In genomic region chr15:43268111-43269105, GRCh38 we compare ENCODE assay signal across 9 cellular contexts. TPM values are rescaled to one million over a fixed set of nuclear protein-coding genes. Genes with fewer than 3 reads are reported as not detected.
DNase-seq lines count a peak whose midpoint lies in the region; ATAC-seq and TF ChIP-seq lines count a peak whose summit lies in the region.
"Had no signal": no experiment of that assay in that cellular context is flagged by ENCODE, and none has a peak within 500 bp of the region (broad histone marks: within the 10 kb centered on the region; RNA-seq: fewer than 3 reads in every experiment).

No MANE protein-coding gene starts in this region.

- POLR2A ChIA-PET in A673 (lab: Charles Lee; ENCODE audit: low non-redundant PET) (no interaction called here), PC-3 (lab: Charles Lee; ENCODE audit: unreplicated experiment) (no interaction called here)

- H3K36me3 ChIP-seq in A673 (ENCODE audit: insufficient read depth, low read length, poor library complexity, severe bottlenecking) (no peaks in the 10 kb centered on the region), GM06990 (ENCODE audit: control insufficient read depth, insufficient read depth, low read length) (no peaks in the 10 kb centered on the region), PC-3 (ENCODE audit: low read depth, low read length) (no peaks in the 10 kb centered on the region)

- ATAC-seq in PC-3, result no peak
- ATAC-seq in effector memory CD8-positive, alpha-beta T cell (replicated peaks), result no peak

- no peaks in the 10 kb centered on the region for H3K9me2 ChIP-seq in PC-3 (replicated peaks; ENCODE audit: low read length)

- no peaks in the 10 kb centered on the region for H3K36me3 Mint-ChIP-seq in effector memory CD8-positive, alpha-beta T cell (ENCODE audit: insufficient read depth)

- no peaks in the 10 kb centered on the region for H3F3A ChIP-seq in PC-3 (ENCODE audit: low read length, unreplicated experiment)

- no peak overlapping the region for H2AFZ ChIP-seq in PC-3 (ENCODE audit: low read length)

- H3K9me3 ChIP-seq in A673 (ENCODE audit: low read depth, low read length, poor library complexity, severe bottlenecking) (no peaks in the 10 kb centered on the region), PC-3 (ENCODE audit: low read length) (no peaks in the 10 kb centered on the region)

- H3K4me3 ChIP-seq in A673 (ENCODE audit: low read depth, low read length, poor library complexity, severe bottlenecking) (no peak overlapping the region), GM06990 (replicated peaks; ENCODE audit: low read depth, low read length) (no peak overlapping the region), PC-3 (ENCODE audit: low read length) (no peak overlapping the region), fibroblast of pulmonary artery (replicated peaks; ENCODE audit: low read depth, low read length) (no peak overlapping the region)

- H3K27ac Mint-ChIP-seq in effector memory CD8-positive, alpha-beta T cell, result peak overlapping the region in 1 of 2 donors; percentile 11

- H3K27me3 ChIP-seq in A673 (replicated peaks; ENCODE audit: insufficient read depth, low read depth, low read length, poor library complexity) (peaks cover 9% of the 10 kb centered on the region), GM06990 (replicated peaks; ENCODE audit: control insufficient read depth, insufficient read depth, low read length) (no peaks in the 10 kb centered on the region), PC-3 (ENCODE audit: low read length) (peaks cover 34% of the 10 kb centered on the region)

- H3K79me2 ChIP-seq in PC-3 (ENCODE audit: low read length), result no peaks in the 10 kb centered on the region

- TF ChIP-seq CTCF in A673 (conservative IDR thresholded peaks at IDR 0.05; ENCODE audit: low read depth, low read length) (peak; percentile 51), GM06990 (IDR thresholded peaks at IDR 0.05; ENCODE audit: insufficient read depth, low read length, poor library complexity, severe bottlenecking) (peak; percentile 35), PC-3 (conservative IDR thresholded peaks at IDR 0.05; ENCODE audit: low read depth, low read length) (peak; percentile 32; the same call in 1 of the 2 replicates), fibroblast of pulmonary artery (IDR thresholded peaks at IDR 0.05; ENCODE audit: low read length, missing control alignments) (peak; percentile 25)

- peak; percentile 39 for DNase-seq in A673 (ENCODE audit: low spot score)
- no peak for DNase-seq in GM06990 (ENCODE audit: extremely low read depth, insufficient read length)
- DNase-seq in PC-3, result peak; percentile 16
- no peak for DNase-seq in fibroblast of pulmonary artery (ENCODE audit: low read depth)
- DNase-seq in HT-29 (ENCODE audit: low spot score), result no peak
- no peak for DNase-seq in effector memory CD8-positive, alpha-beta T cell
- no peak for DNase-seq in T1000 (lab: John Stamatoyannopoulos, UW)
- no peak for DNase-seq in NCI-H1694 treated with DMSO at 0.1 percent for 48 hours (lab: John Stamatoyannopoulos, UW)
- DNase-seq: NCI-H226 had no signal

- CTCF ChIA-PET in A673 (lab: Charles Lee) (interaction anchor here (1.2 kb wide), 2 partner anchors 43 to 64 kb away, joined by 4 to 9 read pairs; no protein-coding TSS in a partner anchor), PC-3 (lab: Charles Lee) (interaction anchor here (1.4 kb wide), 1 partner anchor 43 kb away, joined by 5 read pairs; no protein-coding TSS in a partner anchor)

- no peak overlapping the region for H3K4me3 Mint-ChIP-seq in effector memory CD8-positive, alpha-beta T cell

- H3K4me1 ChIP-seq in A673 (ENCODE audit: insufficient read depth, low read length, poor library complexity, severe bottlenecking), result no peaks in the 10 kb centered on the region
- no peaks in the 10 kb centered on the region; the same call in 1 of the 2 replicates for H3K4me1 ChIP-seq in PC-3 (ENCODE audit: insufficient read depth, low read length)

- BruUV-seq in A673 (replicated peaks; lab: Mats Ljungman, UMichigan) (no TSS peak), PC-3 (replicated peaks; lab: Mats Ljungman, UMichigan) (no TSS peak)

- intact Hi-C loops in A673 (cut with micrococcal nuclease; ENCODE audit: unreplicated experiment) (no loop called here), PC-3 (cut with micrococcal nuclease) (no loop called here)

- peaks cover 0 to 4% of the 10 kb centered on the region in 2 donors for H3K4me1 Mint-ChIP-seq in effector memory CD8-positive, alpha-beta T cell (ENCODE audit: low read depth in 2 of 2)

- H3K4me2 ChIP-seq in PC-3 (ENCODE audit: low read length), result no peak overlapping the region

- peaks cover 27 to 48% of the 10 kb centered on the region in 2 donors for H3K27me3 Mint-ChIP-seq in effector memory CD8-positive, alpha-beta T cell

- H4K20me1 ChIP-seq in PC-3 (ENCODE audit: low read length), result no peaks in the 10 kb centered on the region

- no peak overlapping the region for H3K9ac ChIP-seq in PC-3 (ENCODE audit: low read length)

- H3K9me3 Mint-ChIP-seq in effector memory CD8-positive, alpha-beta T cell, result no peaks in the 10 kb centered on the region

- no peak overlapping the region for H3K27ac ChIP-seq in A673 (ENCODE audit: low read depth, low read length, poor library complexity, severe bottlenecking)
- H3K27ac ChIP-seq in PC-3 (ENCODE audit: low read length), result no peak overlapping the region

RNA-seq across cellular contexts. Expression of gene TGM5, which starts 1.7 kb away (rescaled TPM):
- not detected in 2 replicates for total RNA-seq in A673 (2021)
- not detected in 2 replicates for total RNA-seq in PC-3 (2014; rRNA removed)
- not detected in 2 replicates for total RNA-seq in HT-29 (2014; rRNA removed; shearing (Covaris generic))

RNA-seq across cellular contexts. Expression of gene TGM7, which starts 33.6 kb away (rescaled TPM):
- total RNA-seq in A673 (2021), result not detected in 2 replicates
- not detected in 2 replicates for total RNA-seq in PC-3 (2014; rRNA removed)
- total RNA-seq in HT-29 (2014; rRNA removed; shearing (Covaris generic)), result not detected in 2 replicates

RNA-seq across cellular contexts. Expression of gene EPB42, which starts 47.6 kb away (rescaled TPM):
- total RNA-seq in A673 (2021) (not detected in 2 replicates), PC-3 (2014; rRNA removed) (not detected in 2 replicates)
- total RNA-seq in HT-29 (2014; rRNA removed; shearing (Covaris generic)), result not detected in 2 replicates

Comparison
In these comparisons a context has a peak if more than half of its experiments do, and no peak if none do; other contexts are left out.
1. DNase-seq: peak in A673 (single experiment) and PC-3 (single experiment); none in GM06990 (single experiment), fibroblast of pulmonary artery (single experiment), HT-29 (single experiment), effector memory CD8-positive, alpha-beta T cell (0 of 3), T1000 (single experiment) and NCI-H1694 treated with DMSO at 0.1 percent for 48 hours (single experiment).
2. Peak in every context shown above with its lines, with median percentiles within 50 percentile points of each other: CTCF ChIP-seq.